ENCODE assay signal across 19 cellular contexts in the genomic region with DNA sequence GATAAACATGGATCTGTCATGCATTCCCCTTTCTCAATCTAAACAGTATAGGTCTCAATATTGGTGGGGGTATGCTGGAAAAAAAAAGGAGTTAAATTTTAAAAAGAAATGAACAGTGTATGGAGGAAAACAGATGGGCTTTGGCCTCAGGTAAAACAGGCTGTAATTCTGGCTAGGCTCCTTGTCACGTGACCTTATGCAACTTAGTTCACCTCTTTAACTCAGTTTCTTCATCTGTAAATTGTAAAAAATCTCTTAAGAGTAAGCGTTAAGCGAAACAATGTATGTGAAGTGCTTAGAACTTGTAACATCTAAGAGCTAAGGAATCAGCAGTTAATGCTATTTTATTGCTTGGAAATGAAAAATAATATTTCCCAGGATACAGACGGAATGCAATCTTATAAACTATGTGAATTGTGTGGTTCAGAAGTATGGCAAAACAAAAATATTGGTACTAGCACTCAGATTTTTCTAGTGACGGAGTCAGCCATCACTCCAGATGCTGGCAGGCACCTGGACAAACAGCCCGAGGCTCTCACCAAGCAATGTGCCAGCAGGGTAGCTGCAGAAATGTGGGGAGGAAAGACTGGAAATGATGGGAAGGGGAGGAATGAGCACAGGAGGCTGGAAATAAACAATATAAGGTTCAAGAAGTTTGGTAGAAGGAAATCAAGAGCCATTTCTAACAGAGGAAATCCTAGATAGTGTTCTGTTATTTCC.
"Had no signal": no experiment of that assay in that cellular context is flagged by ENCODE, and none has a peak within 500 bp of the region (broad histone marks: within the 10 kb centered on the region; RNA-seq: fewer than 3 reads in every experiment).

No MANE protein-coding gene starts in this region.

- H3K36me3 ChIP-seq: gastrocnemius medialis, heart right ventricle, sigmoid colon, suprapubic skin had no signal

- H3K4me3 ChIP-seq: gastrocnemius medialis, heart right ventricle, sigmoid colon, suprapubic skin had no signal

- H3K4me1 ChIP-seq: gastrocnemius medialis, sigmoid colon, suprapubic skin had no signal

- H3K27ac Mint-ChIP-seq: activated CD4-positive, alpha-beta T cell treated with anti-CD3 and anti-CD28 coated beads, Interleukin-2, amount 10 ng/mL, durations not matched to agents 24 days and 14 days; activated naive CD4-positive, alpha-beta T cell treated with anti-CD3 and anti-CD28 coated beads for 36 hours; activated T-helper 17 cell treated with anti-CD3 and anti-CD28 coated beads, Interleukin-2, amount 50 U/mL, for 72 hours; effector memory CD8-positive, alpha-beta T cell; natural killer cell had no signal

- H3K27me3 ChIP-seq: sigmoid colon, suprapubic skin had no signal

- ATAC-seq: activated T-helper 17 cell treated with anti-CD3 and anti-CD28 coated beads, Interleukin-2, amount 50 U/mL, for 72 hours; effector memory CD8-positive, alpha-beta T cell; gastrocnemius medialis; heart right ventricle; left lobe of liver; natural killer cell had no signal

- H3K27ac ChIP-seq: epithelial cell of prostate, gastrocnemius medialis, heart right ventricle, sigmoid colon, suprapubic skin had no signal

- H3K4me1 Mint-ChIP-seq: activated CD4-positive, alpha-beta T cell treated with anti-CD3 and anti-CD28 coated beads, Interleukin-2, amount 10 ng/mL, durations not matched to agents 24 days and 14 days; activated T-helper 17 cell treated with anti-CD3 and anti-CD28 coated beads, Interleukin-2, amount 50 U/mL, for 72 hours; natural killer cell had no signal

- H3K4me3 Mint-ChIP-seq: activated CD4-positive, alpha-beta T cell treated with anti-CD3 and anti-CD28 coated beads, Interleukin-2, amount 10 ng/mL, durations not matched to agents 24 days and 14 days; activated naive CD4-positive, alpha-beta T cell treated with anti-CD3 and anti-CD28 coated beads for 36 hours; activated T-helper 17 cell treated with anti-CD3 and anti-CD28 coated beads, Interleukin-2, amount 50 U/mL, for 72 hours; effector memory CD8-positive, alpha-beta T cell; natural killer cell had no signal

- H3K9me3 ChIP-seq: gastrocnemius medialis, heart right ventricle, sigmoid colon, suprapubic skin had no signal

- DNase-seq: activated CD4-positive, alpha-beta T cell treated with anti-CD3 and anti-CD28 coated beads, Interleukin-2, amount 10 ng/mL, durations not matched to agents 24 days and 14 days; activated naive CD4-positive, alpha-beta T cell treated with anti-CD3 and anti-CD28 coated beads for 36 hours; activated T-cell treated with anti-CD3 and anti-CD28 coated beads for 4 hours; central memory CD4-positive, alpha-beta T cell; effector memory CD8-positive, alpha-beta T cell; gastrocnemius medialis; heart right ventricle; islet precursor cell; mammary epithelial cell; natural killer cell; nucleus accumbens; sigmoid colon; stimulated activated CD4-positive, alpha-beta T cell treated with anti-CD3 and anti-CD28 coated beads, Interleukin-2, amount 100 ng/mL, for 48 hours; stimulated activated naive CD4-positive, alpha-beta T cell treated with Interleukin-2 at 50 U/mL for 16 hours; T-helper 9 cell had no signal

- H3K36me3 Mint-ChIP-seq: natural killer cell had no signal

- H3K9me3 Mint-ChIP-seq: activated CD4-positive, alpha-beta T cell treated with anti-CD3 and anti-CD28 coated beads, Interleukin-2, amount 10 ng/mL, durations not matched to agents 24 days and 14 days; activated naive CD4-positive, alpha-beta T cell treated with anti-CD3 and anti-CD28 coated beads for 36 hours; activated T-helper 17 cell treated with anti-CD3 and anti-CD28 coated beads, Interleukin-2, amount 50 U/mL, for 72 hours; effector memory CD8-positive, alpha-beta T cell; natural killer cell had no signal
